Comparison of ENCODE assay signal across 16 cellular contexts in the genomic region with DNA sequence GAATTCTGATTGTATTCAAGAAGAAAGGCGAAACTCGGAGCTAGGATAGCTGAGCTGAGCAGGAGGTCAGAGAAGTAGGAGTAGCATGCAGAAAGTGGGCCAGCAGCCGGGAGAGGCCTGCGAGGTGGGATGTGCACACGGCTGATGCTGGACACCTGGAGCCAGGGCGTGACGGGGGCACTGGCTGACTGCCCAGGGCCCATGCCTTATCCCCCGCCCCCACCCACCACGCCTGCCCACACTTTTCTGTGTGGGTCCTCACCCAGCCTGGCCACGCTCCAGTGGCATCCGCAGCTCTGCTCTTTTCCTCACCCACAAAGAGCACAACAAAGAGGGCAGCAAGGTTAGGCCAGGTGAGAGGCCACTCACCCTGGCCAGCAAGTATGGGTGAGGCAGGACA. TPM values are rescaled to one million over a fixed set of nuclear protein-coding genes. Genes with fewer than 3 reads are reported as not detected.
DNase-seq lines count a peak whose midpoint lies in the region; ATAC-seq and TF ChIP-seq lines count a peak whose summit lies in the region.
"Had no signal": no experiment of that assay in that cellular context is flagged by ENCODE, and none has a peak within 500 bp of the region (broad histone marks: within the 10 kb centered on the region; RNA-seq: fewer than 3 reads in every experiment).

No MANE protein-coding gene starts in this region.

- no peak overlapping the region for H3K27ac ChIP-seq in heart left ventricle
- H3K27ac ChIP-seq: coronary artery had no signal

- H3K4me1 ChIP-seq in heart left ventricle = peaks cover 0 to 29% (median 0%) of the 10 kb centered on the region in 12 donors

- no peak for ATAC-seq in stimulated activated naive CD8-positive, alpha-beta T cell treated with anti-CD3 and anti-CD28 coated beads, Interleukin-15, Interleukin-2, amounts not matched to agents 100 U/mL and 50 U/mL, for 24 hours
- ATAC-seq in HG03354 (IDR thresholded peaks at IDR 0.05; ENCODE audit: poor library complexity, severe bottlenecking, unreplicated experiment) = no peak
- ATAC-seq in heart left ventricle = no peak
- ATAC-seq: sciatic nerve had no signal

- no peak overlapping the region for H3K4me3 ChIP-seq in heart left ventricle
- H3K4me3 ChIP-seq: coronary artery had no signal

- DNase-seq in stimulated activated naive CD8-positive, alpha-beta T cell treated with anti-CD3 and anti-CD28 coated beads, Interleukin-15, Interleukin-2, amounts not matched to agents 100 U/mL and 50 U/mL, for 24 hours = no peak
- no peak for DNase-seq in activated CD4-positive, alpha-beta memory T cell treated with anti-CD3 and anti-CD28 coated beads for 36 hours
- DNase-seq in immature natural killer cell (no peak), NCI-H2107 treated with DMSO at 0.1 percent for 48 hours (lab: John Stamatoyannopoulos, UW; ENCODE audit: unreplicated experiment) (no peak), heart left ventricle (no peak), hypothalamus (lab: John Stamatoyannopoulos, UW) (no peak)
- DNase-seq: erythroblast; NCI-H1105 treated with DMSO at 0.1 percent for 48 hours; NK-92 treated with Interleukin-12 subunit alpha and Interleukin-12 subunit beta, amount 100 ng/mL, for 24 hours; occipital lobe; SHP77 treated with DMSO at 0.1 percent for 48 hours; stimulated activated naive CD4-positive, alpha-beta T cell treated with Interleukin-2 at 50 U/mL for 16 hours had no signal

- no peaks in the 10 kb centered on the region for H3K9me3 Mint-ChIP-seq in stimulated activated naive CD8-positive, alpha-beta T cell treated with anti-CD3 and anti-CD28 coated beads, Interleukin-15, Interleukin-2, amounts not matched to agents 100 ng/mL and 50 ng/mL, for 24 hours
- H3K9me3 Mint-ChIP-seq in activated CD4-positive, alpha-beta memory T cell treated with anti-CD3 and anti-CD28 coated beads for 36 hours = no peaks in the 10 kb centered on the region
- no peaks in the 10 kb centered on the region for H3K9me3 Mint-ChIP-seq in immature natural killer cell

- H3K36me3 ChIP-seq in heart left ventricle = no peaks in the 10 kb centered on the region

- no peak for TF ChIP-seq CTCF in heart left ventricle (IDR thresholded peaks at IDR 0.05)

- H3K36me3 Mint-ChIP-seq in stimulated activated naive CD8-positive, alpha-beta T cell treated with anti-CD3 and anti-CD28 coated beads, Interleukin-15, Interleukin-2, amounts not matched to agents 100 ng/mL and 50 ng/mL, for 24 hours (ENCODE audit: low read depth) = no peaks in the 10 kb centered on the region
- H3K36me3 Mint-ChIP-seq in activated CD4-positive, alpha-beta memory T cell treated with anti-CD3 and anti-CD28 coated beads for 36 hours = no peaks in the 10 kb centered on the region
- H3K36me3 Mint-ChIP-seq in immature natural killer cell = no peaks in the 10 kb centered on the region

- TF ChIP-seq POLR2A in heart left ventricle (IDR thresholded peaks at IDR 0.05) = no peak

- H3K27me3 ChIP-seq in heart left ventricle = no peaks in the 10 kb centered on the region

- peaks cover 31% of the 10 kb centered on the region for H3K4me1 Mint-ChIP-seq in stimulated activated naive CD8-positive, alpha-beta T cell treated with anti-CD3 and anti-CD28 coated beads, Interleukin-15, Interleukin-2, amounts not matched to agents 100 ng/mL and 50 ng/mL, for 24 hours (ENCODE audit: low read depth)
- H3K4me1 Mint-ChIP-seq in activated CD4-positive, alpha-beta memory T cell treated with anti-CD3 and anti-CD28 coated beads for 36 hours (ENCODE audit: low read depth) = peaks cover 26% of the 10 kb centered on the region
- H3K4me1 Mint-ChIP-seq in immature natural killer cell = peaks cover 17 to 31% of the 10 kb centered on the region in 2 donors

- H3K27ac Mint-ChIP-seq in stimulated activated naive CD8-positive, alpha-beta T cell treated with anti-CD3 and anti-CD28 coated beads, Interleukin-15, Interleukin-2, amounts not matched to agents 100 ng/mL and 50 ng/mL, for 24 hours = peak overlapping the region; percentile 86
- peak overlapping the region; percentile 66 for H3K27ac Mint-ChIP-seq in activated CD4-positive, alpha-beta memory T cell treated with anti-CD3 and anti-CD28 coated beads for 36 hours
- peak overlapping the region in 5 of 6 donors; percentile 63 to 86 (median 64) for H3K27ac Mint-ChIP-seq in immature natural killer cell

- H3K4me3 Mint-ChIP-seq in stimulated activated naive CD8-positive, alpha-beta T cell treated with anti-CD3 and anti-CD28 coated beads, Interleukin-15, Interleukin-2, amounts not matched to agents 100 ng/mL and 50 ng/mL, for 24 hours = peak overlapping the region; percentile 35
- H3K4me3 Mint-ChIP-seq in activated CD4-positive, alpha-beta memory T cell treated with anti-CD3 and anti-CD28 coated beads for 36 hours = no peak overlapping the region
- H3K4me3 Mint-ChIP-seq in immature natural killer cell = peak overlapping the region; percentile 38 to 66 (median 52)

- H3K27me3 Mint-ChIP-seq in stimulated activated naive CD8-positive, alpha-beta T cell treated with anti-CD3 and anti-CD28 coated beads, Interleukin-15, Interleukin-2, amounts not matched to agents 100 ng/mL and 50 ng/mL, for 24 hours = no peaks in the 10 kb centered on the region
- H3K27me3 Mint-ChIP-seq in activated CD4-positive, alpha-beta memory T cell treated with anti-CD3 and anti-CD28 coated beads for 36 hours = no peaks in the 10 kb centered on the region
- H3K27me3 Mint-ChIP-seq in immature natural killer cell (ENCODE audit: low read depth in 3 of 3) = peaks cover 0 to 4% (median 4%) of the 10 kb centered on the region in 3 donors

- POLR2A ChIA-PET in activated CD4-positive, alpha-beta memory T cell treated with anti-CD3 and anti-CD28 coated beads for 36 hours (lab: Charles Lee) = interaction anchor here (0.5 to 1.3 kb wide), 4 partner anchors 10 to 697 kb away, joined by 3 read pairs; no protein-coding TSS in a partner anchor

- CTCF ChIA-PET in activated CD4-positive, alpha-beta memory T cell treated with anti-CD3 and anti-CD28 coated beads for 36 hours (lab: Charles Lee) = no interaction called here

- 85 to 91% (median 89%) methylated on average over 9 to 11 of the region's 11 CpGs for WGBS in heart left ventricle, 4 donors

- intact Hi-C loops in activated CD4-positive, alpha-beta memory T cell treated with anti-CD3 and anti-CD28 coated beads for 36 hours (cut with micrococcal nuclease) = loop anchor here (1.0 kb wide), 1 partner anchor 27 kb away; no protein-coding TSS in a partner anchor
- intact Hi-C loops in heart left ventricle (cut with DNase I) = no loop called here

- peaks cover 0 to 4% (median 0%) of the 10 kb centered on the region in 12 donors for H3K9me3 ChIP-seq in heart left ventricle

RNA-seq across cellular contexts. Expression of a gene that starts 30.0 kb away (rescaled TPM):
- 10 to 100 TPM; 48.1 to 50.9 TPM for total RNA-seq in activated CD4-positive, alpha-beta memory T cell treated with anti-CD3 and anti-CD28 coated beads for 36 hours
- polyA plus RNA-seq in immature natural killer cell = 100 to 1,000 TPM in 1 of 3 donors, 10 to 100 TPM in 2; 68.5 to 103 (median 76.9) TPM
- 10 to 100 TPM; 21.7 to 47.2 (median 28.7) TPM for total RNA-seq in heart left ventricle
- 10 to 100 TPM; 11.5 to 12.0 TPM for polyA plus RNA-seq in heart left ventricle
